ENCODE assay signal across 8 cellular contexts in the genomic region with DNA sequence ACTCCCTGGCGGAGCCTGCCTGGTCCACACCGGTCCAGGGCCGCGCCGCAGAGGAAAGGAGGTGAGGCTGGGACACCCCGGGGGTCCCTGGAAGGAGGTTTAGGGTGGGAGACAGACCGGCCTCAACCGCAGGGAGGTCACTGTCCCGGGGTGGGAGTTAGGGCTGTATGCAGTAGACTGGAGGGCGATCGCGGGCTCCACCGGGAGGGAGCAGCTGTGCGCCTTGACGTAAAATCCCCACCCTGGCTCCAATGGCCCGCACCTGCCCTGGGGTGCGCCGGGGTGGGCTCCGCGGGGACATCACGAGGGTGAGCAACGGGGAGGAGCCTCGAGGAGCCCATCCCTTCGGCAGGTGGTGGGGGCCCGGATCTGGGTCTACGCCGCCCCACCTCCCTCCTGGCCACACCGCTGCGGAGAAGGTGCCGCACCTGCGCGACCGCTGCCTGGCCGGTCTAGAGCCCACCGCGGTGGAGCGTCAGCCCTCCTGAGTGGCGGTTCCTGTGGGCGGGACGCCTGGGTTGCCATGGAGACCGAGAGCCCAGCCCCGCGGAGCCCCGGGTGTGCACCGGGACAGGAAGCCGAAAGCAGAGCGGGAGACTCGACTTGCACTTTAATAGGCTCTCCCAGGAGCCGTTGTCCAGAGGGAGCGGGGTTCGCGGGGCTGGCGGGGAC.
A peak's percentile ranks its signal among the peaks of the same experiment; 100 is the strongest.
DNase-seq lines count a peak whose midpoint lies in the region; ATAC-seq and TF ChIP-seq lines count a peak whose summit lies in the region.

No MANE protein-coding gene starts in this region.

- no peak overlapping the region for H3K27ac Mint-ChIP-seq in endothelial cell (ENCODE audit: unreplicated experiment)

- peak overlapping the region; percentile 73 for H3K4me3 Mint-ChIP-seq in endothelial cell (ENCODE audit: unreplicated experiment)

- ATAC-seq in sciatic nerve, result no peak
- ATAC-seq in HG02759 (IDR thresholded peaks at IDR 0.05; ENCODE audit: unreplicated experiment), result no peak

- no peak for TF ChIP-seq CTCF in endothelial cell (IDR thresholded peaks at IDR 0.05; ENCODE audit: unreplicated experiment)

- DNase-seq in NCI-H1417 (lab: John Stamatoyannopoulos, UW), result peak in 2 of 3 experiments; percentile 15 to 44
- DNase-seq in NCI-H1417 treated with DMSO at 0.1 percent for 48 hours (lab: John Stamatoyannopoulos, UW), result no peak
- DNase-seq in NCI-H128 (lab: John Stamatoyannopoulos, UW; ENCODE audit: unreplicated experiment), result peak; percentile 12
- DNase-seq in endothelial cell (ENCODE audit: low spot score), result peak; percentile 69
- DNase-seq in sciatic nerve (ENCODE audit: low spot score), result peak; percentile 50
- no peak for DNase-seq in foreskin melanocyte
- DNase-seq in superior temporal gyrus (ENCODE audit: extremely low spot score), result no peak

- H3K36me3 Mint-ChIP-seq in endothelial cell (ENCODE audit: low read depth, unreplicated experiment), result no peaks in the 10 kb centered on the region

- H3K4me1 Mint-ChIP-seq in endothelial cell (ENCODE audit: unreplicated experiment), result peaks cover 9% of the 10 kb centered on the region

- H3K9me3 Mint-ChIP-seq in endothelial cell (ENCODE audit: unreplicated experiment), result no peaks in the 10 kb centered on the region

- intact Hi-C loops in sciatic nerve (cut with DNase I), result loop anchor here (5.0 kb wide), 1 partner anchor 789 kb away; no protein-coding TSS in a partner anchor

- H3K27me3 Mint-ChIP-seq in endothelial cell (ENCODE audit: unreplicated experiment), result peaks cover 15% of the 10 kb centered on the region

Comparison
In these comparisons a context has a peak if more than half of its experiments do, and no peak if none do; other contexts are left out.
1. DNase-seq: peak in NCI-H1417 (2 of 3), NCI-H128 (single experiment), endothelial cell (single experiment) and sciatic nerve (single experiment); none in NCI-H1417 treated with DMSO at 0.1 percent for 48 hours (single experiment), foreskin melanocyte (single experiment) and superior temporal gyrus (single experiment).